8 cellular contexts compared by ENCODE assay signal in genomic region chr17:1516403-1517161, GRCh38. TPM values are rescaled to one million over a fixed set of nuclear protein-coding genes. Genes with fewer than 3 reads are reported as not detected.
A peak's percentile ranks its signal among the peaks of the same experiment; 100 is the strongest.
DNase-seq lines count a peak whose midpoint lies in the region; ATAC-seq and TF ChIP-seq lines count a peak whose summit lies in the region.

Gene INPP5K (minus strand): TSS chr17:1516612. CDS start chr17:1516499, 113 bp downstream.

- no peaks in the 10 kb centered on the region for H3K27me3 ChIP-seq in RWPE2 (ENCODE audit: insufficient read depth, poor library complexity, severe bottlenecking)

- H3K4me1 Mint-ChIP-seq in natural killer cell treated with Interleukin-12 subunit alpha and Interleukin-12 subunit beta and Interleukin-15 and Interleukin-18, amount 100 ng/mL, for 72 hours (ENCODE audit: low read depth in 2 of 2), result peaks cover 15 to 25% of the 10 kb centered on the region in 2 donors

- no peaks in the 10 kb centered on the region for H3K9me3 ChIP-seq in RWPE2 (ENCODE audit: severe bottlenecking)

- H3K36me3 ChIP-seq in RWPE2 (ENCODE audit: low read depth), result peaks cover 5% of the 10 kb centered on the region; the same call in 1 of the 2 replicates

- peak within 1 kb of the TSS; percentile 97 for H3K4me3 Mint-ChIP-seq in natural killer cell treated with Interleukin-12 subunit alpha and Interleukin-12 subunit beta and Interleukin-15 and Interleukin-18, amount 100 ng/mL, for 72 hours

- peaks cover 10% of the 10 kb centered on the region for H3K4me1 ChIP-seq in RWPE2 (ENCODE audit: insufficient read depth, poor library complexity, severe bottlenecking)

- TF ChIP-seq CTCF in RWPE2 (IDR thresholded peaks at IDR 0.05; ENCODE audit: poor library complexity, severe bottlenecking), result no peak

- H3K36me3 Mint-ChIP-seq in natural killer cell treated with Interleukin-12 subunit alpha and Interleukin-12 subunit beta and Interleukin-15 and Interleukin-18, amount 100 ng/mL, for 72 hours, result peaks cover 4% of the 10 kb centered on the region

- peak within 1 kb of the TSS; percentile 78 for H3K4me3 ChIP-seq in RWPE2 (ENCODE audit: severe bottlenecking)

- H3K27ac Mint-ChIP-seq in natural killer cell treated with Interleukin-12 subunit alpha and Interleukin-12 subunit beta and Interleukin-15 and Interleukin-18, amount 100 ng/mL, for 72 hours, result peak within 1 kb of the TSS; percentile 79 to 87

- H3K27ac ChIP-seq in RWPE2 (ENCODE audit: poor library complexity, severe bottlenecking), result peak within 1 kb of the TSS; percentile 45

- ATAC-seq in RWPE2 (ENCODE audit: low read depth), result peak; percentile 88
- peak; percentile 99 for ATAC-seq in natural killer cell treated with Interleukin-12 subunit alpha and Interleukin-12 subunit beta and Interleukin-15 and Interleukin-18, amount 100 ng/mL, for 72 hours
- peak; percentile 99 for ATAC-seq in stimulated activated naive CD8-positive, alpha-beta T cell treated with anti-CD3 and anti-CD28 coated beads, Interleukin-15, Interleukin-2, amounts not matched to agents 100 U/mL and 50 U/mL, for 24 hours

- H3K9me3 Mint-ChIP-seq in natural killer cell treated with Interleukin-12 subunit alpha and Interleukin-12 subunit beta and Interleukin-15 and Interleukin-18, amount 100 ng/mL, for 72 hours, result no peaks in the 10 kb centered on the region

- H3K27me3 Mint-ChIP-seq in natural killer cell treated with Interleukin-12 subunit alpha and Interleukin-12 subunit beta and Interleukin-15 and Interleukin-18, amount 100 ng/mL, for 72 hours, result no peaks in the 10 kb centered on the region

- DNase-seq in ELR (ENCODE audit: low read depth) (peak; percentile 98), H4 (ENCODE audit: low spot score) (peak; percentile 99), LoVo (ENCODE audit: low spot score) (peak; percentile 99), RWPE2 (ENCODE audit: low spot score) (peak; percentile 96), fibroblast of peridontal ligament (ENCODE audit: extremely low read depth) (peak; percentile 97)
- peak; percentile 97 for DNase-seq in activated T-helper 9 cell treated with anti-CD3 and anti-CD28 coated beads, Interleukin-2, amount 50 U/mL, for 16 hours (ENCODE audit: low read depth)
- DNase-seq in natural killer cell treated with Interleukin-12 subunit alpha and Interleukin-12 subunit beta and Interleukin-15 and Interleukin-18, amount 100 ng/mL, for 72 hours (ENCODE audit: low spot score), result peak; percentile 99
- DNase-seq in stimulated activated naive CD8-positive, alpha-beta T cell treated with anti-CD3 and anti-CD28 coated beads, Interleukin-15, Interleukin-2, amounts not matched to agents 100 U/mL and 50 U/mL, for 24 hours, result peak; percentile 97

RNA-seq across cellular contexts. Expression of gene INPP5K, which starts in this region (rescaled TPM):
- total RNA-seq in H4 (2014; rRNA removed; shearing (Covaris generic)), result 34.1 and 47.0 TPM in 2 replicates
- total RNA-seq in natural killer cell treated with Interleukin-12 subunit alpha and Interleukin-12 subunit beta and Interleukin-15 and Interleukin-18, amount 100 ng/mL, for 72 hours, result 10 to 100 TPM; 34.9 to 43.8 TPM

Comparison
In these comparisons a context has a peak if more than half of its experiments do, and no peak if none do; other contexts are left out.
1. Peak in every context shown above with its lines: DNase-seq, ATAC-seq, H3K4me3 ChIP-seq and H3K27ac ChIP-seq.